ENCODE assay signal across 8 cellular contexts in the genomic region with DNA sequence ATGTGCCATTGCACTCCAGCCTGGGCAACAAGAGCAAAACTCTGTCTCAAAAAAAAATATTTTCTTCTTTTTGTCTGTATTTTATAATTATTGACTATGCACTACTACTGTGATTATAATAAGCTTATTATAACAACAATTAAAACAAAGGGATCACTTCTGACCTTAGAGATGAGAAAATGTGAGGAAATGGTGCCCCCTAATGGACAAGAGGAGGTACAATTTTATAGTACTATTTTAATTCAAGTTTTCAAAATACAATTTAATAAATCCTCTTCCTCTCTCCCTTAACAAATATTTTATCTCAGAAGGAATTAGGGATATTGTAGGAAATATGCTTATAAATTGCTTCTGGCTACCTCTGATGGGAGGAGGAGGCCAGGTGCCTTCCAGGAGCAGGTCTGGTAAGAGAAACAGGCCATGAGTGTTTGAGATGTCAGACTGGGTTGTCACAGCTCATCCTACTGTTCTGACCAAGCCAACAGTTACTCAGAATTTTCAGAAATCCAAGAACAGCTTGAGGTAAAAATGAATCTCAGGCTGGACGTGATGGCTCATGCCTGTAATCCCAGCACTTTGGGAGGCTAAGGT. TPM values are rescaled to one million over a fixed set of nuclear protein-coding genes. Genes with fewer than 3 reads are reported as not detected.
DNase-seq lines count a peak whose midpoint lies in the region; ATAC-seq, FAIRE-seq and TF ChIP-seq lines count a peak whose summit lies in the region.

No MANE protein-coding gene starts in this region.

- H3K36me3 Mint-ChIP-seq in activated T-cell treated with anti-CD3 and anti-CD28 coated beads, Interleukin-2, amount 50 U/mL, for 24 hours (ENCODE audit: low read depth): peaks cover 68% of the 10 kb centered on the region

- no peak for FAIRE-seq in K562 (lab: Jason Lieb, UNC)

- in situ Hi-C loops in K562 (cut with MboI): loop anchor here (5.0 kb wide), 1 partner anchor 288 kb away; a partner anchor contains a TSS

- no peak for TF ChIP-seq EP300 in K562 (IDR thresholded peaks at IDR 0.05; ENCODE audit: low read length)

- CTCF ChIA-PET in K562 (lab: Yijun Ruan, JAX; ENCODE audit: low intra/inter-chr PET ratio): interaction anchor here (0.8 to 1.4 kb wide), 3 partner anchors 144 to 290 kb away, joined by 3 to 14 read pairs (median 4); a partner anchor contains a TSS

- TF ChIP-seq CTCF in K562 (IDR thresholded peaks at IDR 0.05 in 2 of 3, conservative IDR thresholded peaks at IDR 0.05 in 1 of 3; ENCODE audit: insufficient read depth in 2 of 3, low read depth in 1 of 3, low read length in 3 of 3): peak in 2 of 3 experiments; percentile 35 to 73; a peak in 4 of 6 replicates

- no peaks in the 10 kb centered on the region for H3K27me3 ChIP-seq in K562 (ENCODE audit: control insufficient read depth in 2 of 2, insufficient read depth in 2 of 2, low read length in 2 of 2)

- no peak overlapping the region for H3K9ac ChIP-seq in K562 (ENCODE audit: insufficient read depth in 1 of 2, low read depth in 2 of 2, low read length in 2 of 2)

- H3K4me3 Mint-ChIP-seq in activated T-cell treated with anti-CD3 and anti-CD28 coated beads, Interleukin-2, amount 50 U/mL, for 24 hours: no peak overlapping the region

- H3K27me3 Mint-ChIP-seq in activated T-cell treated with anti-CD3 and anti-CD28 coated beads, Interleukin-2, amount 50 U/mL, for 24 hours: no peaks in the 10 kb centered on the region

- H4K20me1 ChIP-seq in K562 (replicated peaks; ENCODE audit: control insufficient read depth, insufficient read depth, low read length): no peaks in the 10 kb centered on the region

- H3K9me3 Mint-ChIP-seq in activated T-cell treated with anti-CD3 and anti-CD28 coated beads, Interleukin-2, amount 50 U/mL, for 24 hours: no peaks in the 10 kb centered on the region

- no peaks in the 10 kb centered on the region for H3K9me1 ChIP-seq in K562 (ENCODE audit: control insufficient read depth, insufficient read depth, low read length)

- H3K4me3 ChIP-seq in K562: no peak overlapping the region

- H3K9me3 ChIP-seq in K562 (replicated peaks; ENCODE audit: control insufficient read depth, insufficient read depth, low read depth, low read length): no peaks in the 10 kb centered on the region

- TF ChIP-seq RAD21 in K562 (CRISPR knock-in tag; conservative IDR thresholded peaks at IDR 0.05 in 1 of 2, IDR thresholded peaks at IDR 0.05 in 1 of 2): peak; percentile 50 to 71

- no peak overlapping the region for H2AFZ ChIP-seq in K562 (ENCODE audit: low read depth, low read length)

- H3K36me3 ChIP-seq in K562 (ENCODE audit: control insufficient read depth, insufficient read depth, low read length): peaks cover 20% of the 10 kb centered on the region

- no peak for DNase-seq in activated T-cell treated with anti-CD3 and anti-CD28 coated beads, Interleukin-2, amount 50 U/mL, for 24 hours
- no peak for DNase-seq in activated T-cell treated with anti-CD3 and anti-CD28 coated beads, Interleukin-2, amount 50 U/mL, for 1 hour
- DNase-seq in NAMALWA (ENCODE audit: low spot score) (peak; percentile 34), K562 (ENCODE audit: extremely low read depth in 1 of 4, low spot score in 3 of 4) (peak; percentile 26 to 42 (median 34)), left kidney (ENCODE audit: low read depth, low spot score) (peak; percentile 52)

- no peak for TF ChIP-seq POLR2A in K562 (conservative IDR thresholded peaks at IDR 0.05)

- H3K79me2 ChIP-seq in K562 (ENCODE audit: control insufficient read depth, insufficient read depth, low read length): no peaks in the 10 kb centered on the region

- H3K4me1 Mint-ChIP-seq in activated T-cell treated with anti-CD3 and anti-CD28 coated beads, Interleukin-2, amount 50 U/mL, for 24 hours (ENCODE audit: low read depth): peaks cover 4% of the 10 kb centered on the region

- no peak overlapping the region for H3K27ac ChIP-seq in K562 (ENCODE audit: extremely low read depth, low read depth, low read length)

- intact Hi-C loops in K562 (cut with micrococcal nuclease): loop anchor here (1.0 kb wide), 1 partner anchor 288 kb away; no protein-coding TSS in a partner anchor

- no peaks in the 10 kb centered on the region for H3K4me1 ChIP-seq in K562 (replicated peaks in 1 of 2; ENCODE audit: control insufficient read depth in 2 of 2, insufficient read depth in 2 of 2, low read length in 2 of 2)

- POLR2A ChIA-PET in K562 (lab: Yijun Ruan, JAX): interaction anchor here (0.6 kb wide), 1 partner anchor 165 kb away, joined by 4 read pairs; no protein-coding TSS in a partner anchor

- H3K27ac Mint-ChIP-seq in activated T-cell treated with anti-CD3 and anti-CD28 coated beads, Interleukin-2, amount 50 U/mL, for 24 hours: peak overlapping the region; percentile 79

- WGBS in K562 (ENCODE audit: insufficient coverage, low coverage, missing lambda C conversion rate): 0% methylated on average over 1 of the region's 1 CpG

- ATAC-seq in K562: no peak; the same call in 2 of the 3 replicates
- no peak for ATAC-seq in GM19452 (IDR thresholded peaks at IDR 0.05; ENCODE audit: unreplicated experiment)
- no peak for ATAC-seq in HG03045 (IDR thresholded peaks at IDR 0.05; ENCODE audit: unreplicated experiment)
- ATAC-seq in GM21381 (IDR thresholded peaks at IDR 0.05; ENCODE audit: unreplicated experiment): no peak

- BruUV-seq in K562 (replicated peaks; lab: Mats Ljungman, UMichigan): no TSS peak

- no peak overlapping the region for H3K4me2 ChIP-seq in K562 (ENCODE audit: insufficient read depth, low read length)

TF ChIP-seq in K562, 482 proteins besides CTCF, POLR2A, EP300 and RAD21:
- TF ChIP-seq SMC3 (conservative IDR thresholded peaks at IDR 0.05; ENCODE audit: insufficient read depth, low read depth, low read length) (0 out of 2 replicates have a peak, but pooled peaks have one; percentile 24), EGR1 (conservative IDR thresholded peaks at IDR 0.05) (no peak)

RNA-seq across cellular contexts. Expression of gene VPS53, which starts 14.0 kb away (rescaled TPM):
- 76.4 and 103 TPM in 2 replicates for total RNA-seq in K562 (2011; cell fraction: chromatin; rRNA removed; ENCODE audit: low replicate concordance)
- total RNA-seq in K562 (2011; cell fraction: nucleolus; rRNA removed): 32.6 and 35.0 TPM in 2 replicates
- total RNA-seq in K562 (2011; cell fraction: nucleoplasm; rRNA removed): 47.7 and 52.4 TPM in 2 replicates
- total RNA-seq in K562 (2014; rRNA removed): 4.9 and 9.1 TPM in 2 replicates
- 6.9 and 7.1 TPM in 2 replicates for total RNA-seq in K562 (2014; rRNA removed; fragmentation: Illumina TruSeq; extraction: Trizol)
- 8.1 and 8.3 TPM in 2 replicates for total RNA-seq in K562 (2015; rRNA removed; fragmentation: Illumina TruSeq; extraction: Trizol)
- total RNA-seq in K562 (2021): 27.5 and 29.1 TPM in 2 replicates
- polyA plus RNA-seq in K562 (2011; rRNA removed): 9.9 and 12.4 TPM in 2 replicates
- polyA plus RNA-seq in K562 (2011; cell fraction: cytosol; rRNA removed): 7.0 and 8.0 TPM in 2 replicates
- polyA plus RNA-seq in K562 (2011; cell fraction: nucleus; rRNA removed): 16.7 and 18.6 TPM in 2 replicates
- 9.9 and 17.0 TPM in 2 replicates for polyA plus RNA-seq in K562 (2012)
- 8.3 and 8.8 TPM in 2 replicates for polyA plus RNA-seq in K562 (2014; fragmentation: Illumina TruSeq; extraction: Trizol)
- polyA plus RNA-seq in K562 (2014; fragmentation: Nextera tagmentation; extraction: Ambion mirVana): 1 to 10 TPM in 1 of 2 experiments, under 1 TPM in 1; 0.90 to 1.3 TPM
- 6.0 and 8.2 TPM in 2 replicates for polyA plus RNA-seq in K562 (2014; rRNA removed)
- polyA minus RNA-seq in K562 (2011; rRNA and poly(A)+ RNA removed): 45.0 and 68.4 TPM in 2 replicates
- polyA minus RNA-seq in K562 (2011; cell fraction: cytosol; rRNA and poly(A)+ RNA removed): 22.6 and 24.3 TPM in 2 replicates
- 30.6 and 48.9 TPM in 2 replicates for polyA minus RNA-seq in K562 (2011; cell fraction: nucleus; rRNA and poly(A)+ RNA removed)

RNA-seq across cellular contexts. Expression of gene TLCD3A, which starts 31.8 kb away (rescaled TPM):
- total RNA-seq in K562 (2011; cell fraction: chromatin; rRNA removed; ENCODE audit: low replicate concordance): 11.0 and 24.6 TPM in 2 replicates
- 20.4 and 25.5 TPM in 2 replicates for total RNA-seq in K562 (2011; cell fraction: nucleolus; rRNA removed)
- 20.2 and 23.2 TPM in 2 replicates for total RNA-seq in K562 (2011; cell fraction: nucleoplasm; rRNA removed)
- total RNA-seq in K562 (2014; rRNA removed) (7.9 and 10.8 TPM in 2 replicates), K562 (2014; rRNA removed; fragmentation: Illumina TruSeq; extraction: Trizol) (5.6 and 6.5 TPM in 2 replicates), K562 (2015; rRNA removed; fragmentation: Illumina TruSeq; extraction: Trizol) (6.9 and 7.1 TPM in 2 replicates), K562 (2021) (8.7 and 9.3 TPM in 2 replicates)
- polyA plus RNA-seq in K562 (2011; rRNA removed) (11.9 and 13.5 TPM in 2 replicates), K562 (2014; fragmentation: Illumina TruSeq; extraction: Trizol) (8.2 and 9.4 TPM in 2 replicates), K562 (2014; fragmentation: Nextera tagmentation; extraction: Ambion mirVana) (1 to 10 TPM; 1.3 to 1.7 TPM), K562 (2014; rRNA removed) (7.3 and 9.4 TPM in 2 replicates)
- polyA plus RNA-seq in K562 (2011; cell fraction: cytosol; rRNA removed): 16.7 and 24.3 TPM in 2 replicates
- 8.0 and 11.5 TPM in 2 replicates for polyA plus RNA-seq in K562 (2011; cell fraction: nucleus; rRNA removed)
- 9.3 and 10.4 TPM in 2 replicates for polyA plus RNA-seq in K562 (2012)
- polyA minus RNA-seq in K562 (2011; rRNA and poly(A)+ RNA removed): 12.4 and 20.2 TPM in 2 replicates
- 10.1 and 10.3 TPM in 2 replicates for polyA minus RNA-seq in K562 (2011; cell fraction: cytosol; rRNA and poly(A)+ RNA removed)
- 4.4 and 5.2 TPM in 2 replicates for polyA minus RNA-seq in K562 (2011; cell fraction: nucleus; rRNA and poly(A)+ RNA removed)

RNA-seq across cellular contexts. Expression of gene GEMIN4, which starts 51.5 kb away (rescaled TPM):
- total RNA-seq in K562 (2011; cell fraction: chromatin; rRNA removed; ENCODE audit: low replicate concordance): 30.0 and 64.9 TPM in 2 replicates
- total RNA-seq in K562 (2011; cell fraction: nucleolus; rRNA removed): 36.8 and 49.5 TPM in 2 replicates
- 43.7 and 49.5 TPM in 2 replicates for total RNA-seq in K562 (2011; cell fraction: nucleoplasm; rRNA removed)
- total RNA-seq in K562 (2014; rRNA removed) (16.7 and 25.3 TPM in 2 replicates), K562 (2014; rRNA removed; fragmentation: Illumina TruSeq; extraction: Trizol) (6.3 and 8.6 TPM in 2 replicates), K562 (2015; rRNA removed; fragmentation: Illumina TruSeq; extraction: Trizol) (9.4 and 10.5 TPM in 2 replicates), K562 (2021) (36.6 and 38.5 TPM in 2 replicates)
- polyA plus RNA-seq in K562 (2011; rRNA removed) (10.8 and 23.4 TPM in 2 replicates), K562 (2014; fragmentation: Illumina TruSeq; extraction: Trizol) (32.1 and 42.5 TPM in 2 replicates), K562 (2014; fragmentation: Nextera tagmentation; extraction: Ambion mirVana) (1 to 10 TPM; 1.8 to 2.3 TPM), K562 (2014; rRNA removed) (14.3 and 15.8 TPM in 2 replicates)
- 9.8 and 21.2 TPM in 2 replicates for polyA plus RNA-seq in K562 (2011; cell fraction: cytosol; rRNA removed)
- 22.9 and 38.2 TPM in 2 replicates for polyA plus RNA-seq in K562 (2011; cell fraction: nucleus; rRNA removed)
- polyA plus RNA-seq in K562 (2012): 20.2 and 21.9 TPM in 2 replicates
- polyA minus RNA-seq in K562 (2011; rRNA and poly(A)+ RNA removed): 12.4 and 15.3 TPM in 2 replicates
- 13.9 and 15.2 TPM in 2 replicates for polyA minus RNA-seq in K562 (2011; cell fraction: cytosol; rRNA and poly(A)+ RNA removed)
- polyA minus RNA-seq in K562 (2011; cell fraction: nucleus; rRNA and poly(A)+ RNA removed): 18.6 and 25.3 TPM in 2 replicates

Comparison
In these comparisons a context has a peak if more than half of its experiments do, and no peak if none do; other contexts are left out.
1. DNase-seq: peak in NAMALWA (single experiment), K562 (4 of 4) and left kidney (single experiment); none in activated T-cell treated with anti-CD3 and anti-CD28 coated beads, Interleukin-2, amount 50 U/mL, for 24 hours (single experiment) and activated T-cell treated with anti-CD3 and anti-CD28 coated beads, Interleukin-2, amount 50 U/mL, for 1 hour (single experiment).